In genomic region chr3:123236902-123237301, GRCh38 we compare ENCODE assay signal across 20 cellular contexts. TPM values are rescaled to one million over a fixed set of nuclear protein-coding genes. Genes with fewer than 3 reads are reported as not detected.
A peak's percentile ranks its signal among the peaks of the same experiment; 100 is the strongest.
DNase-seq lines count a peak whose midpoint lies in the region; ATAC-seq, FAIRE-seq and TF ChIP-seq lines count a peak whose summit lies in the region.
"Had no signal": no experiment of that assay in that cellular context is flagged by ENCODE, and none has a peak within 500 bp of the region (broad histone marks: within the 10 kb centered on the region; RNA-seq: fewer than 3 reads in every experiment).

No MANE protein-coding gene starts in this region.

- H3K4me3 ChIP-seq in HEK293 (ENCODE audit: low read depth, low read length) (no peak overlapping the region), astrocyte (ENCODE audit: insufficient read depth, low read depth, low read length) (no peak overlapping the region), K562 (no peak overlapping the region), uterus (no peak overlapping the region)
- H3K4me3 ChIP-seq: A549; BLaER1 treated with 17β-estradiol and CSF1 and Interleukin-3, amounts not matched to agents 10 nM and 100 nM had no signal

- H3K27ac ChIP-seq in HEK293 (ENCODE audit: extremely low read depth, low read depth, low read length) (no peak overlapping the region), astrocyte (ENCODE audit: low read depth, low read length) (no peak overlapping the region), K562 (ENCODE audit: extremely low read depth, low read depth, low read length) (no peak overlapping the region), uterus (no peak overlapping the region)
- H3K27ac ChIP-seq: 22Rv1; A549; BLaER1 treated with 17β-estradiol and CSF1 and Interleukin-3, amounts not matched to agents 10 nM and 100 nM; C4-2B had no signal

- H3K79me2 ChIP-seq in astrocyte (ENCODE audit: insufficient read depth, low read length): no peaks in the 10 kb centered on the region
- no peaks in the 10 kb centered on the region for H3K79me2 ChIP-seq in K562 (ENCODE audit: control insufficient read depth, insufficient read depth, low read length)

- FAIRE-seq in astrocyte (lab: Jason Lieb, UNC) (peak; percentile 32), K562 (lab: Jason Lieb, UNC) (no peak)
- FAIRE-seq: A549, D721Med, G401.6, GM18507 had no signal

- 83% methylated on average over 3 of the region's 3 CpGs for WGBS in K562 (ENCODE audit: insufficient coverage, low coverage, missing lambda C conversion rate)

- no peak for TF ChIP-seq EP300 in K562 (IDR thresholded peaks at IDR 0.05; ENCODE audit: low read length)

- no peaks in the 10 kb centered on the region for H3K9me1 ChIP-seq in K562 (ENCODE audit: control insufficient read depth, insufficient read depth, low read length)

- peaks cover 8% of the 10 kb centered on the region for H3K36me3 Mint-ChIP-seq in astrocyte (ENCODE audit: low read depth, unreplicated experiment)

- TF ChIP-seq CTCF in HEK293 (tag by site-specific recombination; IDR thresholded peaks at IDR 0.05) (no peak), astrocyte (IDR thresholded peaks at IDR 0.05; ENCODE audit: insufficient read depth, low read depth, low read length) (no peak), K562 (IDR thresholded peaks at IDR 0.05 in 2 of 3, conservative IDR thresholded peaks at IDR 0.05 in 1 of 3; ENCODE audit: insufficient read depth in 2 of 3, low read depth in 1 of 3, low read length in 3 of 3) (no peak), uterus (IDR thresholded peaks at IDR 0.05) (no peak)

- BruUV-seq in K562 (replicated peaks; lab: Mats Ljungman, UMichigan): no TSS peak

- ATAC-seq in K562: no peak
- ATAC-seq: A549; CD8-positive, alpha-beta T cell had no signal

- H3K27me3 Mint-ChIP-seq in astrocyte (ENCODE audit: low read depth, unreplicated experiment): no peaks in the 10 kb centered on the region
- H3K27me3 Mint-ChIP-seq: B cell; CD4-positive, alpha-beta T cell had no signal

- H4K20me1 ChIP-seq in astrocyte (ENCODE audit: insufficient read depth, low read length) (no peaks in the 10 kb centered on the region), K562 (replicated peaks; ENCODE audit: control insufficient read depth, insufficient read depth, low read length) (no peaks in the 10 kb centered on the region)
- H4K20me1 ChIP-seq: BLaER1 treated with 17β-estradiol and CSF1 and Interleukin-3, amounts not matched to agents 10 nM and 100 nM had no signal

- CTCF ChIA-PET in HEK293 (lab: Yijun Ruan, JAX) (interaction anchor here (0.5 kb wide), 1 partner anchor 317 kb away, joined by 4 read pairs; no protein-coding TSS in a partner anchor), K562 (lab: Yijun Ruan, JAX; ENCODE audit: low intra/inter-chr PET ratio) (interaction anchor here (0.6 kb wide), 1 partner anchor 1232 kb away, joined by 3 read pairs; no protein-coding TSS in a partner anchor)

- no peak overlapping the region for H2AFZ ChIP-seq in astrocyte (ENCODE audit: low read depth, low read length)
- no peak overlapping the region for H2AFZ ChIP-seq in K562 (ENCODE audit: low read depth, low read length)

- no peaks in the 10 kb centered on the region for H3K4me1 ChIP-seq in HEK293 (ENCODE audit: control insufficient read depth, insufficient read depth, low read length)
- no peaks in the 10 kb centered on the region for H3K4me1 ChIP-seq in astrocyte (ENCODE audit: insufficient read depth, low read length)
- H3K4me1 ChIP-seq in K562 (replicated peaks in 1 of 2; ENCODE audit: control insufficient read depth in 2 of 2, insufficient read depth in 2 of 2, low read length in 2 of 2): no peaks in the 10 kb centered on the region
- H3K4me1 ChIP-seq in uterus: no peaks in the 10 kb centered on the region
- H3K4me1 ChIP-seq: A549; BLaER1 treated with 17β-estradiol and CSF1 and Interleukin-3, amounts not matched to agents 10 nM and 100 nM; Caco-2 had no signal

- no peak overlapping the region for H3K27ac Mint-ChIP-seq in astrocyte (ENCODE audit: unreplicated experiment)
- H3K27ac Mint-ChIP-seq: B cell; CD4-positive, alpha-beta T cell; CD8-positive, alpha-beta T cell had no signal

- in situ Hi-C loops in K562 (cut with MboI): no loop called here

- TF ChIP-seq RAD21 in K562 (CRISPR knock-in tag; conservative IDR thresholded peaks at IDR 0.05 in 1 of 2, IDR thresholded peaks at IDR 0.05 in 1 of 2): no peak

- intact Hi-C loops in K562 (cut with micrococcal nuclease): no loop called here
- intact Hi-C loops in head of caudate nucleus (cut with DNase I): no loop called here
- intact Hi-C loops in uterus (cut with DNase I; ENCODE audit: low total_unique reads): no loop called here

- peaks cover 10% of the 10 kb centered on the region for H3K4me1 Mint-ChIP-seq in astrocyte (ENCODE audit: low read depth, unreplicated experiment)
- H3K4me1 Mint-ChIP-seq: B cell had no signal

- POLR2A ChIA-PET in HEK293 (lab: Yijun Ruan, JAX) (no interaction called here), K562 (lab: Yijun Ruan, JAX) (no interaction called here)

- H3K4me2 ChIP-seq in astrocyte (ENCODE audit: low read length) (no peak overlapping the region), K562 (ENCODE audit: insufficient read depth, low read length) (no peak overlapping the region)
- H3K4me2 ChIP-seq: A549; BLaER1 treated with 17β-estradiol and CSF1 and Interleukin-3, amounts not matched to agents 10 nM and 100 nM had no signal

- no peak for DNase-seq in astrocyte (ENCODE audit: low read depth)
- no peak for DNase-seq in K562 (ENCODE audit: extremely low read depth in 1 of 4, low spot score in 3 of 4)
- DNase-seq in head of caudate nucleus: no peak
- no peak for DNase-seq in uterus
- DNase-seq: AML-193; Caco-2; Calu3; CD4-positive, alpha-beta T cell; CD8-positive, alpha-beta T cell; DMS79 treated with DMSO at 0.1 percent for 48 hours; GF-D8 had no signal

- no peak overlapping the region for H3K4me3 Mint-ChIP-seq in astrocyte (ENCODE audit: unreplicated experiment)
- H3K4me3 Mint-ChIP-seq: B cell; CD4-positive, alpha-beta T cell; CD8-positive, alpha-beta T cell had no signal

- TF ChIP-seq POLR2A in K562 (conservative IDR thresholded peaks at IDR 0.05) (no peak), uterus (IDR thresholded peaks at IDR 0.05) (no peak)

- H3K9me3 ChIP-seq in HEK293 (ENCODE audit: control insufficient read depth, insufficient read depth, low read depth, low read length) (no peaks in the 10 kb centered on the region), astrocyte (ENCODE audit: insufficient read depth, low read depth, low read length) (no peaks in the 10 kb centered on the region), K562 (replicated peaks; ENCODE audit: control insufficient read depth, insufficient read depth, low read depth, low read length) (no peaks in the 10 kb centered on the region), uterus (no peaks in the 10 kb centered on the region)
- H3K9me3 ChIP-seq: A549, Caco-2 had no signal

- H3K27me3 ChIP-seq in astrocyte (ENCODE audit: insufficient read depth, low read length) (no peaks in the 10 kb centered on the region), K562 (ENCODE audit: control insufficient read depth in 2 of 2, insufficient read depth in 2 of 2, low read length in 2 of 2) (no peaks in the 10 kb centered on the region), uterus (no peaks in the 10 kb centered on the region)
- H3K27me3 ChIP-seq: BLaER1 treated with 17β-estradiol and CSF1 and Interleukin-3, amounts not matched to agents 10 nM and 100 nM had no signal

- H3K9me3 Mint-ChIP-seq in astrocyte (ENCODE audit: unreplicated experiment): no peaks in the 10 kb centered on the region
- H3K9me3 Mint-ChIP-seq: CD4-positive, alpha-beta T cell; CD8-positive, alpha-beta T cell had no signal

- H3K36me3 ChIP-seq in HEK293 (ENCODE audit: control insufficient read depth in 2 of 2, insufficient read depth in 1 of 2, low read length in 2 of 2): peaks cover 0 to 19% of the 10 kb centered on the region in 2 experiments; a peak in 2 of 3 replicates
- H3K36me3 ChIP-seq in astrocyte (ENCODE audit: insufficient read depth, low read length): peaks cover 2% of the 10 kb centered on the region
- H3K36me3 ChIP-seq in K562 (ENCODE audit: control insufficient read depth, insufficient read depth, low read length): peaks cover 2% of the 10 kb centered on the region; the same call in 1 of the 3 replicates
- H3K36me3 ChIP-seq in uterus: no peaks in the 10 kb centered on the region

- H3K9ac ChIP-seq in astrocyte (ENCODE audit: low read length) (no peak overlapping the region), K562 (ENCODE audit: insufficient read depth in 1 of 2, low read depth in 2 of 2, low read length in 2 of 2) (no peak overlapping the region)
- H3K9ac ChIP-seq: BLaER1 treated with 17β-estradiol and CSF1 and Interleukin-3, amounts not matched to agents 10 nM and 100 nM had no signal

TF ChIP-seq in HEK293, 187 proteins besides CTCF, POLR2A, EP300 and RAD21 (continues in another document):
- TF ChIP-seq ZNF621 (tag by site-specific recombination; IDR thresholded peaks at IDR 0.05): no peak
- TF ChIP-seq ZNF157 (tag by site-specific recombination; IDR thresholded peaks at IDR 0.05): peak; percentile 76

RNA-seq across cellular contexts. Expression of gene SEC22A, which starts 35.2 kb away (rescaled TPM):
- total RNA-seq in astrocyte (10.9 and 16.9 TPM in 2 replicates), K562 (2014; rRNA removed) (9.5 and 13.3 TPM in 2 replicates), K562 (2014; rRNA removed; fragmentation: Illumina TruSeq; extraction: Trizol) (20.5 and 24.9 TPM in 2 replicates), K562 (2015; rRNA removed; fragmentation: Illumina TruSeq; extraction: Trizol) (18.5 and 19.5 TPM in 2 replicates), K562 (2021) (7.9 and 13.5 TPM in 2 replicates), uterus (100 to 1,000 TPM in 1 of 4 donors, 10 to 100 TPM in 3; 14.9 to 103 (median 35.6) TPM)
- 18.1 and 37.0 TPM in 2 replicates for total RNA-seq in K562 (2011; cell fraction: chromatin; rRNA removed; ENCODE audit: low replicate concordance)
- 14.5 and 21.4 TPM in 2 replicates for total RNA-seq in K562 (2011; cell fraction: nucleolus; rRNA removed)
- 20.3 and 24.5 TPM in 2 replicates for total RNA-seq in K562 (2011; cell fraction: nucleoplasm; rRNA removed)
- polyA plus RNA-seq in K562 (2011; rRNA removed) (26.6 and 32.3 TPM in 2 replicates), K562 (2014; fragmentation: Illumina TruSeq; extraction: Trizol) (20.0 and 24.1 TPM in 2 replicates), K562 (2014; fragmentation: Nextera tagmentation; extraction: Ambion mirVana) (10 to 100 TPM; 35.7 to 44.5 TPM), K562 (2014; rRNA removed) (13.5 and 18.6 TPM in 2 replicates)
- 15.2 and 28.5 TPM in 2 replicates for polyA plus RNA-seq in K562 (2011; cell fraction: cytosol; rRNA removed)
- polyA plus RNA-seq in K562 (2011; cell fraction: nucleus; rRNA removed): 14.0 and 25.8 TPM in 2 replicates
- polyA plus RNA-seq in K562 (2012): 11.0 and 14.3 TPM in 2 replicates
- polyA minus RNA-seq in K562 (2011; rRNA and poly(A)+ RNA removed): 15.8 and 20.5 TPM in 2 replicates
- polyA minus RNA-seq in K562 (2011; cell fraction: cytosol; rRNA and poly(A)+ RNA removed): 4.4 and 9.3 TPM in 2 replicates
- polyA minus RNA-seq in K562 (2011; cell fraction: nucleus; rRNA and poly(A)+ RNA removed): 10.4 and 15.9 TPM in 2 replicates
